Comparison of ENCODE assay signal across 8 cellular contexts in genomic region chr4:48109413-48110263, GRCh38. TPM values are rescaled to one million over a fixed set of nuclear protein-coding genes. Genes with fewer than 3 reads are reported as not detected.
DNase-seq lines count a peak whose midpoint lies in the region; ATAC-seq and TF ChIP-seq lines count a peak whose summit lies in the region.

No MANE protein-coding gene starts in this region.

- no peaks in the 10 kb centered on the region for H3K36me3 Mint-ChIP-seq in Caco-2 (ENCODE audit: insufficient read depth, unreplicated experiment)
- no peaks in the 10 kb centered on the region for H3K36me3 Mint-ChIP-seq in endothelial cell (ENCODE audit: low read depth, unreplicated experiment)

- POLR2A ChIA-PET in Caco-2 (lab: Charles Lee), result interaction anchor here (0.6 kb wide), 1 partner anchor 128 kb away, joined by 4 read pairs; no protein-coding TSS in a partner anchor
- POLR2A ChIA-PET in Panc1 (lab: Charles Lee), result no interaction called here

- intact Hi-C loops in Caco-2 (cut with micrococcal nuclease; ENCODE audit: unreplicated experiment) (loop anchor here (2.0 kb wide), 1 partner anchor 183 kb away; no protein-coding TSS in a partner anchor), Panc1 (cut with micrococcal nuclease; ENCODE audit: unreplicated experiment) (no loop called here)

- BruUV-seq in Caco-2 (replicated peaks; lab: Mats Ljungman, UMichigan) (no TSS peak), Panc1 (replicated peaks; lab: Mats Ljungman, UMichigan) (no TSS peak)

- no peak overlapping the region for H3K9ac ChIP-seq in parathyroid adenoma

- H3K27ac ChIP-seq in Panc1 (ENCODE audit: low read length) (no peak overlapping the region), parathyroid adenoma (peak overlapping the region; percentile 59)

- no peaks in the 10 kb centered on the region for H3K9me3 ChIP-seq in Caco-2
- H3K9me3 ChIP-seq in Panc1 (ENCODE audit: control insufficient read depth, insufficient read depth, low read depth, low read length), result no peaks in the 10 kb centered on the region
- H3K9me3 ChIP-seq in parathyroid adenoma (ENCODE audit: control insufficient read depth, low read length), result no peaks in the 10 kb centered on the region

- H3K27me3 Mint-ChIP-seq in Caco-2 (ENCODE audit: insufficient read depth, unreplicated experiment) (no peaks in the 10 kb centered on the region), endothelial cell (ENCODE audit: unreplicated experiment) (no peaks in the 10 kb centered on the region)

- H3K79me2 ChIP-seq in parathyroid adenoma, result no peaks in the 10 kb centered on the region

- DNase-seq in Caco-2 (peak in 1 of 2 experiments; percentile 66), Panc1 (ENCODE audit: low read depth, low spot score) (peak; percentile 35), endothelial cell (ENCODE audit: low spot score) (peak; percentile 28)

- no peaks in the 10 kb centered on the region for H3K36me3 ChIP-seq in Caco-2 (ENCODE audit: control insufficient read depth, insufficient read depth, low read length)
- no peaks in the 10 kb centered on the region for H3K36me3 ChIP-seq in Panc1 (ENCODE audit: control insufficient read depth, insufficient read depth, low read length)
- no peaks in the 10 kb centered on the region for H3K36me3 ChIP-seq in parathyroid adenoma (ENCODE audit: control insufficient read depth, insufficient read depth, low read length)

- in situ Hi-C loops in Panc1 (cut with HindIII; ENCODE audit: low pct_unique_long_range_greater_than_20kb, low sequenced_read_pairs), result no loop called here

- CTCF ChIA-PET in Caco-2 (lab: Charles Lee) (interaction anchor here (1.1 kb wide), 1 partner anchor 183 kb away, joined by 3 read pairs; no protein-coding TSS in a partner anchor), Panc1 (lab: Charles Lee) (interaction anchor here (0.6 kb wide), 2 partner anchors 182 to 194 kb away, joined by 3 read pairs; no protein-coding TSS in a partner anchor)

- H3K4me2 ChIP-seq in parathyroid adenoma (ENCODE audit: low read length), result no peak overlapping the region

- H3K4me3 Mint-ChIP-seq in Caco-2 (ENCODE audit: unreplicated experiment), result no peak overlapping the region
- no peak overlapping the region for H3K4me3 Mint-ChIP-seq in endothelial cell (ENCODE audit: unreplicated experiment)

- H3K27ac Mint-ChIP-seq in Caco-2 (ENCODE audit: unreplicated experiment), result no peak overlapping the region
- no peak overlapping the region for H3K27ac Mint-ChIP-seq in endothelial cell (ENCODE audit: unreplicated experiment)

- H3K4me1 Mint-ChIP-seq in Caco-2 (ENCODE audit: low read depth, unreplicated experiment) (peaks cover 7% of the 10 kb centered on the region), endothelial cell (ENCODE audit: unreplicated experiment) (peaks cover 6% of the 10 kb centered on the region)

- H3K4me1 ChIP-seq in Caco-2 (no peaks in the 10 kb centered on the region), Panc1 (ENCODE audit: control insufficient read depth, insufficient read depth, low read length) (no peaks in the 10 kb centered on the region), parathyroid adenoma (peaks cover 13% of the 10 kb centered on the region)

- H3K4me3 ChIP-seq in Caco-2 (ENCODE audit: low read depth, low read length), result no peak overlapping the region
- H3K4me3 ChIP-seq in Panc1 (ENCODE audit: low read depth in 2 of 2, low read length in 2 of 2), result no peak overlapping the region
- H3K4me3 ChIP-seq in parathyroid adenoma (ENCODE audit: low read depth, low read length), result no peak overlapping the region

- ATAC-seq in GM18861 (IDR thresholded peaks at IDR 0.05; ENCODE audit: unreplicated experiment) (peak; percentile 79), HG03432 (IDR thresholded peaks at IDR 0.05; ENCODE audit: unreplicated experiment) (peak; percentile 88), Panc1 (peak; percentile 89), GM21528 (IDR thresholded peaks at IDR 0.05; ENCODE audit: low FRiP score, unreplicated experiment) (no peak), HG02973 (IDR thresholded peaks at IDR 0.05; ENCODE audit: unreplicated experiment) (no peak)

- peak overlapping the region; percentile 51 for H2AFZ ChIP-seq in parathyroid adenoma

- H3K9me3 Mint-ChIP-seq in Caco-2 (ENCODE audit: unreplicated experiment) (no peaks in the 10 kb centered on the region), endothelial cell (ENCODE audit: unreplicated experiment) (no peaks in the 10 kb centered on the region)

- TF ChIP-seq CTCF in Caco-2 (IDR thresholded peaks at IDR 0.05; ENCODE audit: insufficient read depth in 1 of 2, low read depth in 1 of 2, low read length in 1 of 2, severe bottlenecking in 1 of 2, unreplicated experiment in 1 of 2), result peak; percentile 63 to 76
- peak; percentile 65 for TF ChIP-seq CTCF in Panc1 (IDR thresholded peaks at IDR 0.05)
- peak; percentile 61 for TF ChIP-seq CTCF in endothelial cell (IDR thresholded peaks at IDR 0.05; ENCODE audit: unreplicated experiment)
- TF ChIP-seq CTCF in parathyroid adenoma (IDR thresholded peaks at IDR 0.05), result peak; percentile 41

- no peaks in the 10 kb centered on the region for H3K27me3 ChIP-seq in Caco-2 (replicated peaks; ENCODE audit: control insufficient read depth, insufficient read depth, low read length)
- no peaks in the 10 kb centered on the region for H3K27me3 ChIP-seq in Panc1 (ENCODE audit: control insufficient read depth, insufficient read depth, low read length)
- no peaks in the 10 kb centered on the region for H3K27me3 ChIP-seq in parathyroid adenoma (ENCODE audit: control insufficient read depth, insufficient read depth, low read length)

RNA-seq across cellular contexts. Expression of gene TXK, which starts 24.4 kb away (rescaled TPM):
- 0.63 and 1.7 TPM in 2 replicates for total RNA-seq in Caco-2 (2022)
- 0.26 TPM for total RNA-seq in Panc1 (2021; ENCODE audit: unreplicated experiment)
- not detected for polyA plus RNA-seq in Panc1 (2012; ENCODE audit: insufficient read length)
- 0.36 TPM for total RNA-seq in endothelial cell (ENCODE audit: unreplicated experiment)

Comparison
In these comparisons a context has a peak if more than half of its experiments do, and no peak if none do; other contexts are left out.
1. ATAC-seq: peak in GM18861 (single experiment), HG03432 (single experiment) and Panc1 (single experiment); none in GM21528 (single experiment) and HG02973 (single experiment).
2. Peak in every context shown above with its lines, with median percentiles within 50 percentile points of each other: CTCF ChIP-seq.